1 cellular context compared by ENCODE assay signal in genomic region chr11:7515544-7515943, GRCh38.
TF ChIP-seq lines count a peak whose summit lies in the region.

No MANE protein-coding gene starts in this region.

TF ChIP-seq in HepG2, 621 proteins besides CTCF, POLR2A, EP300 and RAD21 (continued from another document):
- TF ChIP-seq AHDC1 (CRISPR knock-in tag; IDR thresholded peaks at IDR 0.05; ENCODE audit: borderline replicate concordance) (no peak; the same call in 1 of the 2 replicates), RXRB (CRISPR knock-in tag; IDR thresholded peaks at IDR 0.05; ENCODE audit: borderline replicate concordance) (peak; percentile 22; the same call in 1 of the 2 replicates), ZNF746 (CRISPR knock-in tag; IDR thresholded peaks at IDR 0.05) (no peak), XBP1 (CRISPR knock-in tag; IDR thresholded peaks at IDR 0.05) (no peak), KDM6A (CRISPR knock-in tag; IDR thresholded peaks at IDR 0.05; ENCODE audit: low read depth) (no peak), CREM (IDR thresholded peaks at IDR 0.05) (no peak), CREM (CRISPR knock-in tag; IDR thresholded peaks at IDR 0.05) (no peak), THAP11 (CRISPR knock-in tag; IDR thresholded peaks at IDR 0.05) (no peak), THAP8 (CRISPR knock-in tag; IDR thresholded peaks at IDR 0.05; ENCODE audit: borderline replicate concordance) (no peak), GATAD2A (CRISPR knock-in tag; IDR thresholded peaks at IDR 0.05) (peak; percentile 27; the same call in 1 of the 2 replicates), RFXAP (CRISPR knock-in tag; IDR thresholded peaks at IDR 0.05; ENCODE audit: borderline replicate concordance) (no peak)
TF ChIP-seq in HepG2: peak in this region for 18.
